ENCODE assay signal across 9 cellular contexts in genomic region chr2:11752906-11753305, GRCh38. TPM values are rescaled to one million over a fixed set of nuclear protein-coding genes. Genes with fewer than 3 reads are reported as not detected.
DNase-seq lines count a peak whose midpoint lies in the region; TF ChIP-seq lines count a peak whose summit lies in the region.
"Had no signal": no experiment of that assay in that cellular context is flagged by ENCODE, and none has a peak within 500 bp of the region (broad histone marks: within the 10 kb centered on the region; RNA-seq: fewer than 3 reads in every experiment).

No MANE protein-coding gene starts in this region.

- CTCF ChIA-PET in MCF 10A (lab: Yijun Ruan, JAX) (interaction anchor here (0.5 to 4.1 kb wide), 14 partner anchors 11 to 1210 kb away, joined by 3 to 29 read pairs (median 6); no protein-coding TSS in a partner anchor), RWPE1 (lab: Yijun Ruan, JAX) (interaction anchor here (0.5 to 1.8 kb wide), 6 partner anchors 12 to 60 kb away, joined by 3 to 9 read pairs (median 5); no protein-coding TSS in a partner anchor)

- WGBS in transverse colon (ENCODE audit: low coverage in 1 of 2), 2 donors: 33 to 67% methylated on average over 1 to 8 of the region's 8 CpGs

- H3K4me1 Mint-ChIP-seq in MCF 10A (ENCODE audit: insufficient read depth, unreplicated experiment) (peaks cover 55% of the 10 kb centered on the region), mesothelial cell of epicardium (peaks cover 47% of the 10 kb centered on the region)

- POLR2A ChIA-PET in MCF 10A (lab: Yijun Ruan, JAX) (interaction anchor here (0.7 to 3.4 kb wide), 9 partner anchors 9 to 65 kb away, joined by 3 to 29 read pairs (median 4); no protein-coding TSS in a partner anchor), RWPE1 (lab: Yijun Ruan, JAX; ENCODE audit: low non-redundant PET) (no interaction called here)

- peaks cover 39% of the 10 kb centered on the region for H3K36me3 Mint-ChIP-seq in MCF 10A (ENCODE audit: insufficient read depth, unreplicated experiment)
- no peaks in the 10 kb centered on the region for H3K36me3 Mint-ChIP-seq in mesothelial cell of epicardium

- H3K4me3 ChIP-seq in breast epithelium: no peak overlapping the region
- H3K4me3 ChIP-seq in transverse colon: no peak overlapping the region
- H3K4me3 ChIP-seq in ascending aorta: no peak overlapping the region
- H3K4me3 ChIP-seq: ovary had no signal

- intact Hi-C loops in MCF 10A (cut with micrococcal nuclease) (loop anchor here (1.0 kb wide), 1 partner anchor 60 kb away; no protein-coding TSS in a partner anchor), breast epithelium (cut with DNase I; ENCODE audit: low total_unique reads) (no loop called here), head of caudate nucleus (cut with DNase I) (no loop called here), transverse colon (cut with DNase I; ENCODE audit: low total_unique reads) (no loop called here), ascending aorta (cut with DNase I) (no loop called here)

- no TSS peak for BruUV-seq in MCF 10A (replicated peaks; lab: Mats Ljungman, UMichigan)

- H3K36me3 ChIP-seq in breast epithelium (no peaks in the 10 kb centered on the region), transverse colon (no peaks in the 10 kb centered on the region), ascending aorta (no peaks in the 10 kb centered on the region)
- H3K36me3 ChIP-seq: ovary had no signal

- H3K27ac ChIP-seq in breast epithelium (peak overlapping the region in 1 of 2 donors; percentile 72), RWPE1 (peak overlapping the region; percentile 72), transverse colon (peak overlapping the region; percentile 71 to 92 (median 86)), ascending aorta (peak overlapping the region in 1 of 2 donors; percentile 57)
- H3K27ac ChIP-seq: ovary had no signal

- H3K27me3 Mint-ChIP-seq in MCF 10A (ENCODE audit: insufficient read depth, unreplicated experiment) (no peaks in the 10 kb centered on the region), mesothelial cell of epicardium (ENCODE audit: low read depth) (no peaks in the 10 kb centered on the region)

- in situ Hi-C loops in transverse colon (cut with MboI; ENCODE audit: low pct_ligation_motif_present in 1 of 4, low pct_unique_long_range_greater_than_20kb in 1 of 4, low sequenced_read_pairs in 3 of 4): loop anchor here in 1 of 4 donors (25.0 kb wide), 1 partner anchor 291 kb away; the partner anchor contains the start of gene E2F6

- TF ChIP-seq CTCF in MCF 10A (IDR thresholded peaks at IDR 0.05; ENCODE audit: unreplicated experiment) (no peak), breast epithelium (IDR thresholded peaks at IDR 0.05) (no peak), RWPE1 (conservative IDR thresholded peaks at IDR 0.05; ENCODE audit: low read depth) (no peak), transverse colon (IDR thresholded peaks at IDR 0.05) (no peak), mesothelial cell of epicardium (IDR thresholded peaks at IDR 0.05; ENCODE audit: unreplicated experiment) (no peak), ascending aorta (IDR thresholded peaks at IDR 0.05) (no peak)

- no peaks in the 10 kb centered on the region for H3K9me3 ChIP-seq in breast epithelium
- H3K9me3 ChIP-seq in transverse colon: no peaks in the 10 kb centered on the region
- H3K9me3 ChIP-seq in ascending aorta: no peaks in the 10 kb centered on the region
- H3K9me3 ChIP-seq: ovary had no signal

- H3K9me3 Mint-ChIP-seq in MCF 10A (ENCODE audit: unreplicated experiment): no peaks in the 10 kb centered on the region
- no peaks in the 10 kb centered on the region for H3K9me3 Mint-ChIP-seq in mesothelial cell of epicardium

- H3K27ac Mint-ChIP-seq in MCF 10A (ENCODE audit: low read depth, unreplicated experiment) (peak overlapping the region; percentile 62), mesothelial cell of epicardium (no peak overlapping the region)

- TF ChIP-seq POLR2A in breast epithelium (IDR thresholded peaks at IDR 0.05) (no peak), transverse colon (IDR thresholded peaks at IDR 0.05) (no peak)

- H3K4me3 Mint-ChIP-seq in MCF 10A (ENCODE audit: unreplicated experiment): peak overlapping the region; percentile 39
- no peak overlapping the region for H3K4me3 Mint-ChIP-seq in mesothelial cell of epicardium

- H3K4me1 ChIP-seq in breast epithelium (peaks cover 10 to 35% of the 10 kb centered on the region in 2 donors), transverse colon (peaks cover 15 to 53% (median 31%) of the 10 kb centered on the region in 4 donors), ascending aorta (peaks cover 0 to 24% of the 10 kb centered on the region in 2 donors)

- TF ChIP-seq EP300 in transverse colon (IDR thresholded peaks at IDR 0.05; ENCODE audit: low read depth): no peak

- DNase-seq in MCF 10A (ENCODE audit: unreplicated experiment): no peak
- no peak for DNase-seq in breast epithelium (ENCODE audit: low spot score in 2 of 2)
- no peak for DNase-seq in RWPE1 (ENCODE audit: low spot score)
- DNase-seq in head of caudate nucleus: peak in 25 of 42 donors; percentile 39 to 82 (median 55)
- no peak for DNase-seq in transverse colon
- no peak for DNase-seq in mesothelial cell of epicardium (ENCODE audit: low spot score in 2 of 2, unreplicated experiment in 2 of 2)
- no peak for DNase-seq in ascending aorta (ENCODE audit: low spot score in 2 of 2)
- no peak for DNase-seq in cerebellar cortex (ENCODE audit: low spot score)
- DNase-seq: ovary had no signal

- H3K27me3 ChIP-seq in breast epithelium: no peaks in the 10 kb centered on the region
- H3K27me3 ChIP-seq in transverse colon: no peaks in the 10 kb centered on the region
- H3K27me3 ChIP-seq in ascending aorta: no peaks in the 10 kb centered on the region
- H3K27me3 ChIP-seq: ovary had no signal

RNA-seq across cellular contexts. Expression of gene LPIN1, which starts 6.5 kb away (rescaled TPM):
- 47.0 and 65.7 TPM in 2 replicates for total RNA-seq in MCF 10A (2022)
- 100 to 1,000 TPM in 1 of 3 donors, 10 to 100 TPM in 2; 78.6 to 106 (median 82.6) TPM for total RNA-seq in breast epithelium
- total RNA-seq in transverse colon: 10 to 100 TPM; 19.7 to 62.1 (median 26.6) TPM
- total RNA-seq in mesothelial cell of epicardium: 34.9 to 36.6 TPM (median 36.1 TPM) in 3 replicates
- 13.8 TPM for total RNA-seq in ascending aorta

Comparison
In these comparisons a context has a peak if more than half of its experiments do, and no peak if none do; other contexts are left out.
1. DNase-seq: peak in head of caudate nucleus (25 of 42); none in MCF 10A (single experiment), breast epithelium (0 of 2), RWPE1 (single experiment), transverse colon (single experiment), mesothelial cell of epicardium (0 of 2), ascending aorta (0 of 2) and cerebellar cortex (single experiment).